ENCODE assay signal across 20 cellular contexts in the genomic region with DNA sequence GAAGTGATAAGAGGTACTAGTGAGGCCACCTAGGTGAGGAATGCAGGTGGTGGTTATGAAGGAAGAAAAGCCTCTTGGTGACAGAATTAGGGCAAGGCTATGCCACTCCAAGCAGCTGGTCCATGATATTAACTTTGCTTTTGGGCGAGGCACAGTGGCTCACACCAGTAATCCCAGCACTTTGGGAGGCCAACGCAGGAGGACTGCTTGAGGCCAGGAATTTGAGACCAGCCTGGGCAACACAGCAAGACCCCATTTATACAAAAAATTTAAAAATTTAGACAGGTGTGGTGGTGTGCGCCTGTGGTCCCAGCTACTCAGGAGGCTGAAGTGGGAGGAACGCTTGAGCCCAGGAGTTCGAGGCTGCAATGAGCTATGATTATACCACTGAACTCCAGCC. TPM values are rescaled to one million over a fixed set of nuclear protein-coding genes. Genes with fewer than 3 reads are reported as not detected.
DNase-seq lines count a peak whose midpoint lies in the region; ATAC-seq, FAIRE-seq and TF ChIP-seq lines count a peak whose summit lies in the region.
"Had no signal": no experiment of that assay in that cellular context is flagged by ENCODE, and none has a peak within 500 bp of the region (broad histone marks: within the 10 kb centered on the region; RNA-seq: fewer than 3 reads in every experiment).

No MANE protein-coding gene starts in this region.

- intact Hi-C loops in HepG2 (cut with micrococcal nuclease; ENCODE audit: unreplicated experiment) (no loop called here), right lobe of liver (cut with DNase I) (no loop called here), K562 (cut with micrococcal nuclease) (no loop called here)

- CTCF ChIA-PET in HepG2 (lab: Yijun Ruan, JAX; ENCODE audit: low intra/inter-chr PET ratio, low total read pairs) (no interaction called here), K562 (lab: Yijun Ruan, JAX; ENCODE audit: low intra/inter-chr PET ratio) (no interaction called here)

- TF ChIP-seq EP300 in HepG2 (IDR thresholded peaks at IDR 0.05; ENCODE audit: low read depth in 2 of 2, low read length in 2 of 2) (no peak), HepG2 (CRISPR knock-in tag; IDR thresholded peaks at IDR 0.05; ENCODE audit: borderline replicate concordance) (no peak), K562 (IDR thresholded peaks at IDR 0.05; ENCODE audit: low read length) (no peak), tibial nerve (IDR thresholded peaks at IDR 0.05) (no peak)

- H3K4me3 ChIP-seq in HepG2 (replicated peaks in 1 of 3; ENCODE audit: insufficient read depth in 1 of 3, low read depth in 2 of 3, low read length in 3 of 3) (no peak overlapping the region), right lobe of liver (no peak overlapping the region), K562 (no peak overlapping the region), tibial nerve (no peak overlapping the region)
- H3K4me3 ChIP-seq: A549; BLaER1 treated with 17β-estradiol and CSF1 and Interleukin-3, amounts not matched to agents 10 nM and 100 nM had no signal

- H3K9me3 ChIP-seq in HepG2 (ENCODE audit: low read length) (no peaks in the 10 kb centered on the region), right lobe of liver (no peaks in the 10 kb centered on the region), K562 (replicated peaks; ENCODE audit: control insufficient read depth, insufficient read depth, low read depth, low read length) (no peaks in the 10 kb centered on the region), tibial nerve (no peaks in the 10 kb centered on the region)
- H3K9me3 ChIP-seq: A549; BLaER1 treated with 17β-estradiol and CSF1 and Interleukin-3, amounts not matched to agents 10 nM and 100 nM; Caco-2 had no signal

- H3K9ac ChIP-seq in HepG2 (ENCODE audit: insufficient read depth, low read depth, low read length) (no peak overlapping the region), K562 (ENCODE audit: insufficient read depth in 1 of 2, low read depth in 2 of 2, low read length in 2 of 2) (no peak overlapping the region)
- H3K9ac ChIP-seq: BLaER1 treated with 17β-estradiol and CSF1 and Interleukin-3, amounts not matched to agents 10 nM and 100 nM had no signal

- FAIRE-seq in HepG2 (lab: Jason Lieb, UNC) (no peak), K562 (lab: Jason Lieb, UNC) (no peak)
- FAIRE-seq: A549, D721Med, G401.6, GM12891, GM19239 had no signal

- in situ Hi-C loops in HepG2 (cut with HindIII; ENCODE audit: extremely low pct_ligation_motif_present, low pct_unique_long_range_greater_than_20kb): no loop called here
- in situ Hi-C loops in K562 (cut with MboI): no loop called here

- DNase-seq in HepG2 (ENCODE audit: low spot score) (no peak), right lobe of liver (no peak), K562 (ENCODE audit: extremely low read depth in 1 of 4, low spot score in 3 of 4) (no peak), tibial nerve (ENCODE audit: low spot score in 2 of 2) (no peak), anterior cingulate cortex (lab: John Stamatoyannopoulos, UW) (no peak)
- DNase-seq: AML-193; Caco-2; Calu3; CD4-positive, alpha-beta T cell; CD8-positive, alpha-beta T cell; DMS79 treated with DMSO at 0.1 percent for 48 hours; GF-D8 had no signal

- 95% methylated on average over 5 of the region's 5 CpGs for WGBS in HepG2 (ENCODE audit: low lambda C conversion rate)
- WGBS in right lobe of liver (ENCODE audit: insufficient coverage, low coverage, low lambda C conversion rate, missing lambda C conversion rate): 95% methylated on average over 5 of the region's 5 CpGs
- WGBS in K562 (ENCODE audit: insufficient coverage, low coverage, missing lambda C conversion rate): 77% methylated on average over 5 of the region's 5 CpGs
- WGBS in tibial nerve, 2 donors: 92 to 96% methylated on average over 5 of the region's 5 CpGs

- TF ChIP-seq POLR2A in HepG2 (IDR thresholded peaks at IDR 0.05; ENCODE audit: insufficient read depth in 1 of 2, low read depth in 2 of 2, low read length in 2 of 2): no peak
- TF ChIP-seq POLR2A in right lobe of liver (IDR thresholded peaks at IDR 0.05): no peak
- no peak for TF ChIP-seq POLR2A in K562 (conservative IDR thresholded peaks at IDR 0.05)
- TF ChIP-seq POLR2A in tibial nerve (IDR thresholded peaks at IDR 0.05): no peak

- H3K4me2 ChIP-seq in HepG2 (ENCODE audit: low read depth, low read length) (no peak overlapping the region), K562 (ENCODE audit: insufficient read depth, low read length) (no peak overlapping the region)
- H3K4me2 ChIP-seq: A549; BLaER1 treated with 17β-estradiol and CSF1 and Interleukin-3, amounts not matched to agents 10 nM and 100 nM had no signal

- no peak overlapping the region for H3K27ac ChIP-seq in HepG2 (ENCODE audit: extremely low read length, insufficient read depth, low read length)
- no peak overlapping the region for H3K27ac ChIP-seq in right lobe of liver
- no peak overlapping the region for H3K27ac ChIP-seq in K562 (ENCODE audit: extremely low read depth, low read depth, low read length)
- H3K27ac ChIP-seq in tibial nerve: no peak overlapping the region
- H3K27ac ChIP-seq: 22Rv1; A549; BLaER1 treated with 17β-estradiol and CSF1 and Interleukin-3, amounts not matched to agents 10 nM and 100 nM; C4-2B had no signal

- H3K36me3 ChIP-seq in HepG2 (replicated peaks in 1 of 2; ENCODE audit: control insufficient read depth in 1 of 2, insufficient read depth in 2 of 2, low read length in 2 of 2) (peaks cover 0 to 5% of the 10 kb centered on the region in 2 experiments; a peak in 2 of 5 replicates), right lobe of liver (peaks cover 0 to 2% (median 0%) of the 10 kb centered on the region in 4 donors), K562 (ENCODE audit: control insufficient read depth, insufficient read depth, low read length) (no peaks in the 10 kb centered on the region), tibial nerve (peaks cover 0 to 82% (median 0%) of the 10 kb centered on the region in 3 donors)

- no peaks in the 10 kb centered on the region for H3K27me3 ChIP-seq in HepG2 (ENCODE audit: control insufficient read depth in 1 of 2, insufficient read depth in 2 of 2, low read length in 2 of 2)
- no peaks in the 10 kb centered on the region for H3K27me3 ChIP-seq in right lobe of liver
- H3K27me3 ChIP-seq in K562 (ENCODE audit: control insufficient read depth in 2 of 2, insufficient read depth in 2 of 2, low read length in 2 of 2): no peaks in the 10 kb centered on the region
- no peaks in the 10 kb centered on the region for H3K27me3 ChIP-seq in tibial nerve
- H3K27me3 ChIP-seq: BLaER1 treated with 17β-estradiol and CSF1 and Interleukin-3, amounts not matched to agents 10 nM and 100 nM had no signal

- TF ChIP-seq CTCF in HepG2 (CRISPR knock-in tag; IDR thresholded peaks at IDR 0.05) (no peak), right lobe of liver (IDR thresholded peaks at IDR 0.05) (no peak), K562 (IDR thresholded peaks at IDR 0.05 in 2 of 3, conservative IDR thresholded peaks at IDR 0.05 in 1 of 3; ENCODE audit: insufficient read depth in 2 of 3, low read depth in 1 of 3, low read length in 3 of 3) (no peak), tibial nerve (IDR thresholded peaks at IDR 0.05) (no peak)

- TF ChIP-seq RAD21 in HepG2 (CRISPR knock-in tag; IDR thresholded peaks at IDR 0.05): no peak
- TF ChIP-seq RAD21 in K562 (CRISPR knock-in tag; conservative IDR thresholded peaks at IDR 0.05 in 1 of 2, IDR thresholded peaks at IDR 0.05 in 1 of 2): no peak

- no peaks in the 10 kb centered on the region for H3K79me2 ChIP-seq in HepG2 (ENCODE audit: insufficient read depth, low read length)
- no peaks in the 10 kb centered on the region for H3K79me2 ChIP-seq in K562 (ENCODE audit: control insufficient read depth, insufficient read depth, low read length)

- no peak overlapping the region for H2AFZ ChIP-seq in HepG2 (ENCODE audit: low read length)
- H2AFZ ChIP-seq in K562 (ENCODE audit: low read depth, low read length): no peak overlapping the region

- H3K9me1 ChIP-seq in K562 (ENCODE audit: control insufficient read depth, insufficient read depth, low read length): no peaks in the 10 kb centered on the region

- POLR2A ChIA-PET in HepG2 (lab: Yijun Ruan, JAX): interaction anchor here (1.0 kb wide), 1 partner anchor 10 kb away, joined by 3 read pairs; no protein-coding TSS in a partner anchor
- POLR2A ChIA-PET in K562 (lab: Yijun Ruan, JAX): interaction anchor here (0.9 to 1.6 kb wide), 4 partner anchors 10 to 85 kb away, joined by 3 to 7 read pairs (median 4); no protein-coding TSS in a partner anchor

- no peak for ATAC-seq in HepG2
- no peak for ATAC-seq in right lobe of liver
- no peak for ATAC-seq in K562
- ATAC-seq: A549; CD8-positive, alpha-beta T cell had no signal

- H3K4me1 ChIP-seq in HepG2 (ENCODE audit: insufficient read depth, low read length) (peaks cover 9% of the 10 kb centered on the region), right lobe of liver (no peaks in the 10 kb centered on the region), K562 (replicated peaks in 1 of 2; ENCODE audit: control insufficient read depth in 2 of 2, insufficient read depth in 2 of 2, low read length in 2 of 2) (peaks cover 9% of the 10 kb centered on the region in 2 experiments; a peak in 2 of 5 replicates), tibial nerve (no peaks in the 10 kb centered on the region)
- H3K4me1 ChIP-seq: A549; BLaER1 treated with 17β-estradiol and CSF1 and Interleukin-3, amounts not matched to agents 10 nM and 100 nM; Caco-2 had no signal

- H4K20me1 ChIP-seq in HepG2 (ENCODE audit: insufficient read depth, low read length) (no peaks in the 10 kb centered on the region), K562 (replicated peaks; ENCODE audit: control insufficient read depth, insufficient read depth, low read length) (no peaks in the 10 kb centered on the region)
- H4K20me1 ChIP-seq: BLaER1 treated with 17β-estradiol and CSF1 and Interleukin-3, amounts not matched to agents 10 nM and 100 nM had no signal

- BruUV-seq in HepG2 (replicated peaks; lab: Mats Ljungman, UMichigan) (no TSS peak), K562 (replicated peaks; lab: Mats Ljungman, UMichigan) (no TSS peak)

RNA-seq across cellular contexts. Expression of a gene that starts 56.1 kb away (rescaled TPM):
- 8.1 and 9.6 TPM in 2 replicates for total RNA-seq in HepG2 (2016; rRNA removed; fragmentation: Illumina TruSeq; extraction: Trizol)
- 1.6 and 2.3 TPM in 2 replicates for total RNA-seq in HepG2 (2016; cell fraction: cytosol; rRNA removed; fragmentation: Illumina TruSeq; extraction: Trizol; ENCODE audit: low read depth)
- 7.7 and 9.8 TPM in 2 replicates for total RNA-seq in HepG2 (2016; cell fraction: insoluble cytoplasmic fraction; rRNA removed; fragmentation: Illumina TruSeq; extraction: Trizol)
- 3.9 and 4.2 TPM in 2 replicates for total RNA-seq in HepG2 (2016; cell fraction: membrane; rRNA removed; fragmentation: Illumina TruSeq; extraction: Trizol)
- 7.4 and 8.9 TPM in 2 replicates for total RNA-seq in HepG2 (2016; cell fraction: nucleus; rRNA removed; fragmentation: Illumina TruSeq; extraction: Trizol)
- polyA plus RNA-seq in HepG2 (2011; rRNA removed): 4.5 and 5.5 TPM in 2 replicates
- polyA plus RNA-seq in HepG2 (2011; cell fraction: cytosol; rRNA removed): 2.2 and 4.5 TPM in 2 replicates
- 4.5 and 5.0 TPM in 2 replicates for polyA plus RNA-seq in HepG2 (2011; cell fraction: nucleus; rRNA removed)
- polyA plus RNA-seq in HepG2 (2012): 5.7 and 6.2 TPM in 2 replicates
- 0.77 and 0.81 TPM in 2 replicates for polyA plus RNA-seq in HepG2 (2016; cell fraction: cytosol; fragmentation: Illumina TruSeq; extraction: Trizol; ENCODE audit: low read depth)
- 6.7 and 7.8 TPM in 2 replicates for polyA plus RNA-seq in HepG2 (2016; cell fraction: insoluble cytoplasmic fraction; fragmentation: Illumina TruSeq; extraction: Trizol; ENCODE audit: low read depth)
- polyA plus RNA-seq in HepG2 (2016; cell fraction: membrane; fragmentation: Illumina TruSeq; extraction: Trizol; ENCODE audit: low read depth): 2.3 TPM in 2 replicates
- polyA plus RNA-seq in HepG2 (2016; cell fraction: nucleus; fragmentation: Illumina TruSeq; extraction: Trizol; ENCODE audit: insufficient read depth, low read depth): 10.6 and 11.6 TPM in 2 replicates
- 1.2 and 2.3 TPM in 2 replicates for polyA minus RNA-seq in HepG2 (2011; rRNA and poly(A)+ RNA removed; ENCODE audit: low replicate concordance)
- polyA minus RNA-seq in HepG2 (2011; cell fraction: cytosol; rRNA and poly(A)+ RNA removed): 3.6 and 3.9 TPM in 2 replicates
- polyA minus RNA-seq in HepG2 (2011; cell fraction: nucleus; rRNA and poly(A)+ RNA removed): 9.7 and 11.6 TPM in 2 replicates
- total RNA-seq in right lobe of liver: 1 to 10 TPM; 3.0 to 5.1 (median 4.4) TPM
- 4.6 and 10.9 TPM in 2 replicates for total RNA-seq in K562 (2011; cell fraction: chromatin; rRNA removed; ENCODE audit: low replicate concordance)
- 2.8 and 3.8 TPM in 2 replicates for total RNA-seq in K562 (2011; cell fraction: nucleolus; rRNA removed)
- total RNA-seq in K562 (2011; cell fraction: nucleoplasm; rRNA removed): 5.1 and 11.2 TPM in 2 replicates
- total RNA-seq in K562 (2014; rRNA removed): 2.2 and 2.8 TPM in 2 replicates
- 3.5 and 4.4 TPM in 2 replicates for total RNA-seq in K562 (2014; rRNA removed; fragmentation: Illumina TruSeq; extraction: Trizol)
- 2.9 and 3.6 TPM in 2 replicates for total RNA-seq in K562 (2015; rRNA removed; fragmentation: Illumina TruSeq; extraction: Trizol)
- total RNA-seq in K562 (2021): 2.6 and 4.2 TPM in 2 replicates
- 4.8 and 6.2 TPM in 2 replicates for polyA plus RNA-seq in K562 (2011; rRNA removed)
- polyA plus RNA-seq in K562 (2011; cell fraction: cytosol; rRNA removed): 1.7 and 3.1 TPM in 2 replicates
- polyA plus RNA-seq in K562 (2011; cell fraction: nucleus; rRNA removed): 4.4 and 5.3 TPM in 2 replicates
- polyA plus RNA-seq in K562 (2012): 2.8 and 3.8 TPM in 2 replicates
- 3.1 and 3.3 TPM in 2 replicates for polyA plus RNA-seq in K562 (2014; fragmentation: Illumina TruSeq; extraction: Trizol)
- polyA plus RNA-seq in K562 (2014; fragmentation: Nextera tagmentation; extraction: Ambion mirVana): 1 to 10 TPM; 1.8 to 2.0 TPM
- polyA plus RNA-seq in K562 (2014; rRNA removed): 2.2 and 3.4 TPM in 2 replicates
- polyA minus RNA-seq in K562 (2011; rRNA and poly(A)+ RNA removed): 6.8 and 7.7 TPM in 2 replicates
- 2.6 and 2.9 TPM in 2 replicates for polyA minus RNA-seq in K562 (2011; cell fraction: cytosol; rRNA and poly(A)+ RNA removed)
- polyA minus RNA-seq in K562 (2011; cell fraction: nucleus; rRNA and poly(A)+ RNA removed): 3.4 and 5.3 TPM in 2 replicates
- 1 to 10 TPM; 4.7 to 9.6 (median 6.2) TPM for total RNA-seq in tibial nerve

RNA-seq across cellular contexts. Expression of a gene that starts 56.2 kb away (rescaled TPM):
- total RNA-seq in HepG2 (2016; rRNA removed; fragmentation: Illumina TruSeq; extraction: Trizol) (45.9 and 68.0 TPM in 2 replicates), right lobe of liver (10 to 100 TPM in 4 of 6 experiments, 1 to 10 TPM in 2; 3.4 to 16.3 (median 11.8) TPM), K562 (2014; rRNA removed) (4.0 and 4.3 TPM in 2 replicates), K562 (2014; rRNA removed; fragmentation: Illumina TruSeq; extraction: Trizol) (28.8 and 33.6 TPM in 2 replicates), K562 (2015; rRNA removed; fragmentation: Illumina TruSeq; extraction: Trizol) (22.5 and 24.1 TPM in 2 replicates), K562 (2021) (27.2 and 30.1 TPM in 2 replicates), tibial nerve (1 to 10 TPM; 2.7 to 5.0 (median 3.9) TPM)
- 28.7 and 36.7 TPM in 2 replicates for total RNA-seq in HepG2 (2016; cell fraction: cytosol; rRNA removed; fragmentation: Illumina TruSeq; extraction: Trizol; ENCODE audit: low read depth)
- total RNA-seq in HepG2 (2016; cell fraction: insoluble cytoplasmic fraction; rRNA removed; fragmentation: Illumina TruSeq; extraction: Trizol): 49.0 and 71.1 TPM in 2 replicates
- total RNA-seq in HepG2 (2016; cell fraction: membrane; rRNA removed; fragmentation: Illumina TruSeq; extraction: Trizol): 36.3 and 42.5 TPM in 2 replicates
- 15.2 and 16.4 TPM in 2 replicates for total RNA-seq in HepG2 (2016; cell fraction: nucleus; rRNA removed; fragmentation: Illumina TruSeq; extraction: Trizol)
- polyA plus RNA-seq in HepG2 (2011; rRNA removed) (5.0 and 7.4 TPM in 2 replicates), K562 (2011; rRNA removed) (17.2 and 24.9 TPM in 2 replicates), K562 (2014; fragmentation: Illumina TruSeq; extraction: Trizol) (15.2 and 15.8 TPM in 2 replicates), K562 (2014; fragmentation: Nextera tagmentation; extraction: Ambion mirVana) (10 to 100 TPM; 48.8 to 58.4 TPM), K562 (2014; rRNA removed) (14.9 and 19.1 TPM in 2 replicates)
- polyA plus RNA-seq in HepG2 (2011; cell fraction: cytosol; rRNA removed): 3.1 and 4.2 TPM in 2 replicates
- polyA plus RNA-seq in HepG2 (2011; cell fraction: nucleus; rRNA removed): 1.3 and 1.5 TPM in 2 replicates
- polyA plus RNA-seq in HepG2 (2012): 12.3 and 19.5 TPM in 2 replicates
- polyA plus RNA-seq in HepG2 (2016; cell fraction: cytosol; fragmentation: Illumina TruSeq; extraction: Trizol; ENCODE audit: low read depth): 33.3 and 41.1 TPM in 2 replicates
- polyA plus RNA-seq in HepG2 (2016; cell fraction: insoluble cytoplasmic fraction; fragmentation: Illumina TruSeq; extraction: Trizol; ENCODE audit: low read depth): 68.1 and 71.8 TPM in 2 replicates
- 37.1 and 41.1 TPM in 2 replicates for polyA plus RNA-seq in HepG2 (2016; cell fraction: membrane; fragmentation: Illumina TruSeq; extraction: Trizol; ENCODE audit: low read depth)
- polyA plus RNA-seq in HepG2 (2016; cell fraction: nucleus; fragmentation: Illumina TruSeq; extraction: Trizol; ENCODE audit: insufficient read depth, low read depth): 29.2 and 31.1 TPM in 2 replicates
- 1.1 TPM in 2 replicates for polyA minus RNA-seq in HepG2 (2011; rRNA and poly(A)+ RNA removed; ENCODE audit: low replicate concordance)
- polyA minus RNA-seq in HepG2 (2011; cell fraction: cytosol; rRNA and poly(A)+ RNA removed): 0.89 and 1.4 TPM in 2 replicates
- polyA minus RNA-seq in HepG2 (2011; cell fraction: nucleus; rRNA and poly(A)+ RNA removed): 2.1 and 2.6 TPM in 2 replicates
- 1.4 and 4.6 TPM in 2 replicates for total RNA-seq in K562 (2011; cell fraction: chromatin; rRNA removed; ENCODE audit: low replicate concordance)
- total RNA-seq in K562 (2011; cell fraction: nucleolus; rRNA removed): 0.67 and 1.1 TPM in 2 replicates
- total RNA-seq in K562 (2011; cell fraction: nucleoplasm; rRNA removed): 1.6 and 5.2 TPM in 2 replicates
- 2.9 and 5.0 TPM in 2 replicates for polyA plus RNA-seq in K562 (2011; cell fraction: cytosol; rRNA removed)
- 1.6 and 3.1 TPM in 2 replicates for polyA plus RNA-seq in K562 (2011; cell fraction: nucleus; rRNA removed)
- 14.6 and 23.1 TPM in 2 replicates for polyA plus RNA-seq in K562 (2012)
- polyA minus RNA-seq in K562 (2011; rRNA and poly(A)+ RNA removed): 6.6 and 7.4 TPM in 2 replicates
- 0.46 and 1.5 TPM in 2 replicates for polyA minus RNA-seq in K562 (2011; cell fraction: cytosol; rRNA and poly(A)+ RNA removed)
- 0.54 and 0.78 TPM in 2 replicates for polyA minus RNA-seq in K562 (2011; cell fraction: nucleus; rRNA and poly(A)+ RNA removed)
